ENCODE assay signal across 1 cellular context in genomic region chr16:4109250-4109736, GRCh38.
TF ChIP-seq lines count a peak whose summit lies in the region.

No MANE protein-coding gene starts in this region.

TF ChIP-seq in HepG2, 621 proteins besides CTCF, POLR2A, EP300 and RAD21 (continued from another document and continues in another):
- TF ChIP-seq ZBTB39 (CRISPR knock-in tag; IDR thresholded peaks at IDR 0.05) (0 out of 2 replicates have a peak, but pooled peaks have one; percentile 51), SP4 (CRISPR knock-in tag; IDR thresholded peaks at IDR 0.05) (no peak), ELF3 (CRISPR knock-in tag; IDR thresholded peaks at IDR 0.05) (no peak), RNF2 (conservative IDR thresholded peaks at IDR 0.05; ENCODE audit: low read depth) (no peak), ZNF12 (CRISPR knock-in tag; IDR thresholded peaks at IDR 0.05) (peak; percentile 70; the same call in 1 of the 2 replicates), ZNF709 (CRISPR knock-in tag; IDR thresholded peaks at IDR 0.05) (no peak), GLI4 (CRISPR knock-in tag; IDR thresholded peaks at IDR 0.05; ENCODE audit: borderline replicate concordance) (no peak), PLRG1 (conservative IDR thresholded peaks at IDR 0.05) (no peak), TCF12 (IDR thresholded peaks at IDR 0.05) (no peak), TCF12 (CRISPR knock-in tag; IDR thresholded peaks at IDR 0.05) (no peak), ZBTB21 (CRISPR knock-in tag; IDR thresholded peaks at IDR 0.05) (no peak), FOSL1 (CRISPR knock-in tag; IDR thresholded peaks at IDR 0.05; ENCODE audit: borderline replicate concordance) (peak; percentile 54; the same call in 1 of the 2 replicates), ZNF280B (CRISPR knock-in tag; IDR thresholded peaks at IDR 0.05; ENCODE audit: borderline replicate concordance) (no peak), LBX2 (CRISPR knock-in tag; IDR thresholded peaks at IDR 0.05; ENCODE audit: borderline replicate concordance) (no peak), SNAPC4 (CRISPR knock-in tag; IDR thresholded peaks at IDR 0.05) (no peak), RELA (CRISPR knock-in tag; IDR thresholded peaks at IDR 0.05) (no peak), PAXIP1 (CRISPR knock-in tag; conservative IDR thresholded peaks at IDR 0.05) (peak; percentile 64), ZNF256 (CRISPR knock-in tag; conservative IDR thresholded peaks at IDR 0.05) (no peak), KLF15 (CRISPR knock-in tag; IDR thresholded peaks at IDR 0.05; ENCODE audit: borderline replicate concordance) (no peak), TP53 (CRISPR knock-in tag; conservative IDR thresholded peaks at IDR 0.05) (no peak), ZNF260 (CRISPR knock-in tag; IDR thresholded peaks at IDR 0.05; ENCODE audit: borderline replicate concordance, low read depth) (no peak), BCL3 (CRISPR knock-in tag; IDR thresholded peaks at IDR 0.05) (no peak), MAX (IDR thresholded peaks at IDR 0.05) (0 out of 2 replicates have a peak, but pooled peaks have one; percentile 28), RAD51 (IDR thresholded peaks at IDR 0.05; ENCODE audit: borderline replicate concordance) (no peak), ATM (IDR thresholded peaks at IDR 0.05; ENCODE audit: borderline replicate concordance) (no peak), E2F1 (CRISPR knock-in tag; IDR thresholded peaks at IDR 0.05) (no peak), EED (CRISPR knock-in tag; IDR thresholded peaks at IDR 0.05) (no peak), BRCA1 (CRISPR knock-in tag; IDR thresholded peaks at IDR 0.05) (no peak), KLF11 (CRISPR knock-in tag; IDR thresholded peaks at IDR 0.05) (no peak), ZSCAN20 (CRISPR knock-in tag; IDR thresholded peaks at IDR 0.05; ENCODE audit: borderline replicate concordance) (no peak), TBX3 (IDR thresholded peaks at IDR 0.05; ENCODE audit: borderline replicate concordance) (no peak; the same call in 1 of the 2 replicates), ZNF878 (CRISPR knock-in tag; IDR thresholded peaks at IDR 0.05) (peak; percentile 77; the same call in 1 of the 2 replicates), ZNF777 (CRISPR knock-in tag; IDR thresholded peaks at IDR 0.05) (0 out of 2 replicates have a peak, but pooled peaks have one; percentile 33), ZBTB26 (CRISPR knock-in tag; IDR thresholded peaks at IDR 0.05; ENCODE audit: borderline replicate concordance) (no peak), ZNF142 (CRISPR knock-in tag; IDR thresholded peaks at IDR 0.05) (no peak), HOXD1 (CRISPR knock-in tag; IDR thresholded peaks at IDR 0.05) (no peak), ZNF616 (CRISPR knock-in tag; IDR thresholded peaks at IDR 0.05; ENCODE audit: low read depth) (no peak), ZNF766 (CRISPR knock-in tag; IDR thresholded peaks at IDR 0.05; ENCODE audit: borderline replicate concordance) (0 out of 2 replicates have a peak, but pooled peaks have one; percentile 49)
